In the genomic region with DNA sequence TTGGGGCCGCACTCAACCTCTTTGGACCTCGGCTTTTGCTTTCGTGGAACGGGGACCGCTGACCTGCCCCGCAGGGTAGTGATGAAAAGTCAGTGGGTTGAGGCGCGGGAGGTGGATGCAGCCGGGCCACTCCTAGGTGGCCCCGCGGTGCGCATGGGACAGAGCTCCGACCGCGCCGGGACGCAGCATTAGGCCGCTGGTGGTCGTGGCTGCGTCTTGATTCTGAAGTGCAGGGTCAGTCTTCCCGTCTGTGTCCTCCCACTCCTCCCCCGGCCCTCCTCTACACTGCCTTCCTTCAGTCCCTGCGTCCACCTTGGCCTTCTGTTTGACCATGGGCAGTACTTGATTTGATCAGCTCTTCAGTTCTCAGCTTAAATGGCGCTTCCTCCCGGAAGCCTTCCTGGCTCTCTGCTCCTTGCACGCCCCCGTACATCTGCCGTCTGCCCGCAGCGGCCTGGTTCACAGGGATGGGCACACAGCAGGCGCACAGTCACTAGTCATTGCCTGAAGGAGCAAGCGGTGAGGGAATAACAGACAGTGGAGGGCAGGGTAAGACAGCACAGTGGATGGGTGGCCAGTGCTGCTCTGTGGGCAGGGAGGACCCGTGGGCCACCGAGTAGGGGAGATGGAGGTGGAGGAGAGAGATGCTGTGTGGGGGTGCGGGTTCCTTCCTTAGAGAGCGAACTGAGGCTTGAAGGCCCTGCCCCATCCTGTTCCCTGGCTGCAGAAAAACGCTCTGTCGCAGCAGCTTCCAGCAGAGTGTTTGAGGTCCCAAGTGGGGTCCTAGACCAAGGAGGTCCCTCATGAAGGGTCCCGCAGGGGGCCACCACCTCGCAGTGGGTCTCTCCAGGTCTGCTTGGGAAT, we compare ENCODE assay signal across 1 cellular context.
TF ChIP-seq lines count a peak whose summit lies in the region.

No MANE protein-coding gene starts in this region.

TF ChIP-seq in GM12878, 131 proteins besides CTCF, POLR2A, EP300 and RAD21 (continued from another document):
- no peak for TF ChIP-seq CUX1 (IDR thresholded peaks at IDR 0.05; ENCODE audit: insufficient replicate concordance, low read depth, low read length)
- no peak; a peak in 1 of 4 replicates for TF ChIP-seq IKZF2 (IDR thresholded peaks at IDR 0.05)
- no peak for TF ChIP-seq ZNF217 (IDR thresholded peaks at IDR 0.05)
- TF ChIP-seq CHD1 (IDR thresholded peaks at IDR 0.05; ENCODE audit: low read depth, low read length), result 0 out of 2 replicates have a peak, but pooled peaks have one; percentile 54
- no peak for TF ChIP-seq E4F1 (IDR thresholded peaks at IDR 0.05; ENCODE audit: borderline replicate concordance, partially characterized antibody)
- TF ChIP-seq YBX1 (IDR thresholded peaks at IDR 0.05), result no peak
- TF ChIP-seq TCF12 (IDR thresholded peaks at IDR 0.05; ENCODE audit: low read depth, low read length), result no peak
- TF ChIP-seq FOXM1 (IDR thresholded peaks at IDR 0.05; ENCODE audit: low read depth, low read length), result no peak
- TF ChIP-seq RAD51 (IDR thresholded peaks at IDR 0.05), result no peak
- TF ChIP-seq, protein P1, sequence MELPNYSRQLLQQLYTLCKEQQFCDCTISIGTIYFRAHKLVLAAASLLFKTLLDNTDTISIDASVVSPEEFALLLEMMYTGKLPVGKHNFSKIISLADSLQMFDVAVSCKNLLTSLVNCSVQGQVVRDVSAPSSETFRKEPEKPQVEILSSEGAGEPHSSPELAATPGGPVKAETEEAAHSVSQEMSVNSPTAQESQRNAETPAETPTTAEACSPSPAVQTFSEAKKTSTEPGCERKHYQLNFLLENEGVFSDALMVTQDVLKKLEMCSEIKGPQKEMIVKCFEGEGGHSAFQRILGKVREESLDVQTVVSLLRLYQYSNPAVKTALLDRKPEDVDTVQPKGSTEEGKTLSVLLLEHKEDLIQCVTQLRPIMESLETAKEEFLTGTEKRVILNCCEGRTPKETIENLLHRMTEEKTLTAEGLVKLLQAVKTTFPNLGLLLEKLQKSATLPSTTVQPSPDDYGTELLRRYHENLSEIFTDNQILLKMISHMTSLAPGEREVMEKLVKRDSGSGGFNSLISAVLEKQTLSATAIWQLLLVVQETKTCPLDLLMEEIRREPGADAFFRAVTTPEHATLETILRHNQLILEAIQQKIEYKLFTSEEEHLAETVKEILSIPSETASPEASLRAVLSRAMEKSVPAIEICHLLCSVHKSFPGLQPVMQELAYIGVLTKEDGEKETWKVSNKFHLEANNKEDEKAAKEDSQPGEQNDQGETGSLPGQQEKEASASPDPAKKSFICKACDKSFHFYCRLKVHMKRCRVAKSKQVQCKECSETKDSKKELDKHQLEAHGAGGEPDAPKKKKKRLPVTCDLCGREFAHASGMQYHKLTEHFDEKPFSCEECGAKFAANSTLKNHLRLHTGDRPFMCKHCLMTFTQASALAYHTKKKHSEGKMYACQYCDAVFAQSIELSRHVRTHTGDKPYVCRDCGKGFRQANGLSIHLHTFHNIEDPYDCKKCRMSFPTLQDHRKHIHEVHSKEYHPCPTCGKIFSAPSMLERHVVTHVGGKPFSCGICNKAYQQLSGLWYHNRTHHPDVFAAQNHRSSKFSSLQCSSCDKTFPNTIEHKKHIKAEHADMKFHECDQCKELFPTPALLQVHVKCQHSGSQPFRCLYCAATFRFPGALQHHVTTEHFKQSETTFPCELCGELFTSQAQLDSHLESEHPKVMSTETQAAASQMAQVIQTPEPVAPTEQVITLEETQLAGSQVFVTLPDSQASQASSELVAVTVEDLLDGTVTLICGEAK (IDR thresholded peaks at IDR 0.05; ENCODE audit: borderline replicate concordance), result 0 out of 2 replicates have a peak, but pooled peaks have one; percentile 21
- TF ChIP-seq HCFC1 (IDR thresholded peaks at IDR 0.05; ENCODE audit: low read length), result no peak
- TF ChIP-seq SMC3 (IDR thresholded peaks at IDR 0.05; ENCODE audit: borderline replicate concordance, low read length), result 0 out of 2 replicates have a peak, but pooled peaks have one; percentile 2
- no peak for TF ChIP-seq SREBF1 (IDR thresholded peaks at IDR 0.05; ENCODE audit: low read length)
- TF ChIP-seq FOXK2 (IDR thresholded peaks at IDR 0.05), result no peak
- TF ChIP-seq NRF1 (conservative IDR thresholded peaks at IDR 0.05; ENCODE audit: low read depth, low read length), result no peak
